12 cellular contexts compared by ENCODE assay signal in genomic region chr7:47378728-47379395, GRCh38.
"Had no signal": no experiment of that assay in that cellular context is flagged by ENCODE, and none has a peak within 500 bp of the region (broad histone marks: within the 10 kb centered on the region; RNA-seq: fewer than 3 reads in every experiment).

No MANE protein-coding gene starts in this region.

- FAIRE-seq: bronchial epithelial cell, colon, TTC549 had no signal

- H3K27me3 Mint-ChIP-seq: activated B cell treated with CpG ODN at 0.5 μM for 24 hours had no signal

- DNase-seq: activated B cell treated with CpG ODN at 0.5 μM for 24 hours; activated CD4-positive, alpha-beta T cell treated with anti-CD3 and anti-CD28 coated beads, Interleukin-2, amount 50 U/mL, for 1 hour; activated gamma-delta T cell; activated naive CD8-positive, alpha-beta T cell treated with anti-CD3 and anti-CD28 coated beads for 36 hours; glutamatergic neuron; T-helper 2 cell had no signal

- H3K36me3 ChIP-seq: esophagus muscularis mucosa had no signal

- H3K36me3 Mint-ChIP-seq: activated naive CD8-positive, alpha-beta T cell treated with anti-CD3 and anti-CD28 coated beads for 36 hours had no signal

- H3K27me3 ChIP-seq: esophagus muscularis mucosa had no signal

- H3K9me3 ChIP-seq: esophagus muscularis mucosa had no signal

- H3K27ac Mint-ChIP-seq: activated B cell treated with CpG ODN at 0.5 μM for 24 hours; activated naive CD8-positive, alpha-beta T cell treated with anti-CD3 and anti-CD28 coated beads for 36 hours had no signal

- H3K4me3 ChIP-seq: esophagus muscularis mucosa, lung had no signal

- H3K9me3 Mint-ChIP-seq: activated B cell treated with CpG ODN at 0.5 μM for 24 hours; activated naive CD8-positive, alpha-beta T cell treated with anti-CD3 and anti-CD28 coated beads for 36 hours; nephron had no signal

- H3K4me1 Mint-ChIP-seq: activated B cell treated with CpG ODN at 0.5 μM for 24 hours had no signal

- H3K4me3 Mint-ChIP-seq: activated B cell treated with CpG ODN at 0.5 μM for 24 hours; activated naive CD8-positive, alpha-beta T cell treated with anti-CD3 and anti-CD28 coated beads for 36 hours had no signal

- H3K27ac ChIP-seq: esophagus muscularis mucosa had no signal
